In the genomic region with DNA sequence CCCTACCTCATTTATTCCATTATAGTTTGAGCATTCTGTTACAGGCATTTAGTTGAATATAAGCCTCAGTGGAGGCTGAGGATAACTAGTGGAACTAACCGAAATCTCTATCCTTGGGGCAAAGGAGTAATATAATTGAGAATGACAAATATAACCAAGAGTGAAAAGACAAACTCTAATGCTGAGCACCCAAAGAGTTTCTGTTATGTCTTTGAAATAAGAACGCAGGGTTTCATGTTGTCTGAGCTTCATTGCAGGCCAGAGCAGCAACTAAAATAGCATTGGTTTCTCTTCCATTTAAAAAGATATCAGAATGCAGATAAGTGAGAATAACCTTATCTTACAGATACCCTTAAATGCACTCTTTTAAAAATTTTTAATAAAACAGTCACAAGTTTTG, we compare ENCODE assay signal across 5 cellular contexts.
"Had no signal": no experiment of that assay in that cellular context is flagged by ENCODE, and none has a peak within 500 bp of the region (broad histone marks: within the 10 kb centered on the region; RNA-seq: fewer than 3 reads in every experiment).

No MANE protein-coding gene starts in this region.

- ATAC-seq: GM23338, K562 had no signal

- H3K4me3 ChIP-seq: GM23338, K562 had no signal

- H2AFZ ChIP-seq: GM23338 had no signal

- DNase-seq: H9, HCEC 1CT, IMR-90 had no signal

- H3K4me2 ChIP-seq: GM23338 had no signal
